Comparison of ENCODE assay signal across 8 cellular contexts in the genomic region with DNA sequence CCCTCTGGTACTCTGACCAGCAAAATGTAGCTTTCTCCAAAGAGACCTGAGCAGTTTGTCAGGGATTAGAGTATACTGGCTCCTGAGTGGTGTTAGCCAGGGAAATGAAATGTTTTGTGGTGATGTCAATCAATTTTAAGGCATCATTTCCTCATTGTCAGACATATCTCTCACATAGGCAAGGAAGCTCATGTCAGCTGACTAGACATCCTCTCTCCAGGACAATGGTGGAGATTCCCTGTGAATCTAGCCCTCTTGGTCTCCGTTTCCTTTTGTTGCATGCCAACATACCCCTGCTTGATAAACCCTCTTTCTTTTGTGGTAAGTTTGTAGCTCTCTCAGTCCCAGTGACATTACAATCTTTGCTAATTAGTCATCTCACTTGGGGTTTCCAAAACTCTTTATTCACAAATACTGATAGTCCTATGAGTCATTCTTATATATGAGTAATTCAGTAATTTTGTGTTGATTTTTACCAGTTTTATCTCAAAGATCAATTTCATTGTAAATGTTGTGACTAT.
DNase-seq lines count a peak whose midpoint lies in the region; ATAC-seq, FAIRE-seq and TF ChIP-seq lines count a peak whose summit lies in the region.

No MANE protein-coding gene starts in this region.

- peak; percentile 93 for DNase-seq in IMR-90
- peak; percentile 93 for DNase-seq in endothelial cell of umbilical vein (ENCODE audit: low read depth, low spot score)
- DNase-seq in aorta: no peak
- no peak for DNase-seq in Right ventricle myocardium superior
- no peak for DNase-seq in adrenal gland
- DNase-seq in thyroid gland: no peak

- H3K4ac ChIP-seq in IMR-90 (ENCODE audit: low read depth, low read length): peak overlapping the region; percentile 27

- peak overlapping the region; percentile 7; the same call in 1 of the 2 replicates for H4K91ac ChIP-seq in IMR-90 (ENCODE audit: insufficient read depth, low read depth, low read length)

- no peaks in the 10 kb centered on the region for H3K79me2 ChIP-seq in endothelial cell of umbilical vein (ENCODE audit: control insufficient read depth, insufficient read depth, low read length)

- H3K9me1 ChIP-seq in IMR-90 (ENCODE audit: insufficient read depth, low read length) (no peaks in the 10 kb centered on the region), endothelial cell of umbilical vein (replicated peaks; ENCODE audit: control insufficient read depth, extremely low read depth, insufficient read depth, low read length) (no peaks in the 10 kb centered on the region)

- H3K27ac ChIP-seq in IMR-90 (ENCODE audit: insufficient read depth, low read length) (0 out of 2 replicates have a peak overlapping the region, but pooled peaks have one; percentile 7), endothelial cell of umbilical vein (ENCODE audit: insufficient read depth, low read depth, low read length) (peak overlapping the region; percentile 92), aorta (ENCODE audit: low read depth in 1 of 2, low read length in 2 of 2) (no peak overlapping the region), adrenal gland (no peak overlapping the region), thyroid gland (no peak overlapping the region)

- TF ChIP-seq RAD21 in IMR-90 (IDR thresholded peaks at IDR 0.05; ENCODE audit: low read length): no peak

- H3K27me3 ChIP-seq in IMR-90 (ENCODE audit: control insufficient read depth, insufficient read depth, low read length) (no peaks in the 10 kb centered on the region), endothelial cell of umbilical vein (ENCODE audit: control insufficient read depth in 2 of 2, insufficient read depth in 2 of 2, low read length in 2 of 2) (no peaks in the 10 kb centered on the region), aorta (ENCODE audit: control insufficient read depth in 1 of 2, insufficient read depth in 2 of 2, low read length in 1 of 2) (no peaks in the 10 kb centered on the region), adrenal gland (no peaks in the 10 kb centered on the region), thyroid gland (no peaks in the 10 kb centered on the region)

- H2BK15ac ChIP-seq in IMR-90 (ENCODE audit: low read depth, low read length): peak overlapping the region; percentile 31

- peak overlapping the region; percentile 63 for H2BK20ac ChIP-seq in IMR-90 (ENCODE audit: low read depth, low read length)

- dilution Hi-C loops in IMR-90 (cut with HindIII; ENCODE audit: low sequenced_read_pairs, unreplicated experiment) (no loop called here), endothelial cell of umbilical vein (cut with MboI; ENCODE audit: extremely low pct_ligation_motif_present, low sequenced_read_pairs) (no loop called here)

- peak overlapping the region; percentile 36; the same call in 1 of the 2 replicates for H4K5ac ChIP-seq in IMR-90 (ENCODE audit: low read depth, low read length)

- no peaks in the 10 kb centered on the region for H4K20me1 ChIP-seq in IMR-90 (ENCODE audit: insufficient read depth, low read length)
- no peaks in the 10 kb centered on the region for H4K20me1 ChIP-seq in endothelial cell of umbilical vein (replicated peaks; ENCODE audit: control insufficient read depth, extremely low read depth, insufficient read depth, low read length)

- H3K4me2 ChIP-seq in IMR-90 (ENCODE audit: low read depth, low read length) (peak overlapping the region; percentile 62; the same call in 1 of the 2 replicates), endothelial cell of umbilical vein (ENCODE audit: insufficient read depth, low read length) (peak overlapping the region; percentile 29)

- peak overlapping the region; percentile 3 to 77; a peak in 3 of 4 replicates for H4K8ac ChIP-seq in IMR-90 (ENCODE audit: low read depth in 2 of 2, low read length in 2 of 2)

- intact Hi-C loops in IMR-90 (cut with micrococcal nuclease) (no loop called here), endothelial cell of umbilical vein (cut with micrococcal nuclease) (loop anchor here (1.0 to 10.0 kb wide), 4 partner anchors 40 to 321 kb away; a partner anchor contains a TSS), aorta (cut with DNase I) (no loop called here), Right ventricle myocardium superior (cut with DNase I) (no loop called here), adrenal gland (cut with DNase I) (no loop called here), thyroid gland (cut with DNase I) (no loop called here)

- no peak overlapping the region for H3K4me3 ChIP-seq in IMR-90 (ENCODE audit: insufficient read depth, low read depth, low read length)
- no peak overlapping the region for H3K4me3 ChIP-seq in endothelial cell of umbilical vein (replicated peaks in 1 of 3; ENCODE audit: insufficient read depth in 1 of 3, low read depth in 1 of 3, low read length in 3 of 3)
- H3K4me3 ChIP-seq in aorta (ENCODE audit: low read length in 2 of 2): no peak overlapping the region
- H3K4me3 ChIP-seq in adrenal gland: no peak overlapping the region
- no peak overlapping the region for H3K4me3 ChIP-seq in thyroid gland (replicated peaks in 1 of 3)

- FAIRE-seq in endothelial cell of umbilical vein (lab: Jason Lieb, UNC): peak; percentile 74

- peak overlapping the region; percentile 74 for H2BK120ac ChIP-seq in IMR-90 (ENCODE audit: low read depth, low read length)

- H3K36me3 ChIP-seq in IMR-90 (ENCODE audit: control insufficient read depth, insufficient read depth, low read length): no peaks in the 10 kb centered on the region
- no peaks in the 10 kb centered on the region for H3K36me3 ChIP-seq in endothelial cell of umbilical vein (ENCODE audit: control insufficient read depth in 2 of 2, extremely low read depth in 1 of 2, insufficient read depth in 2 of 2, low read length in 2 of 2)
- H3K36me3 ChIP-seq in aorta (ENCODE audit: control insufficient read depth in 1 of 2, insufficient read depth in 2 of 2, low read length in 1 of 2): no peaks in the 10 kb centered on the region
- H3K36me3 ChIP-seq in adrenal gland (replicated peaks in 1 of 2): no peaks in the 10 kb centered on the region
- no peaks in the 10 kb centered on the region for H3K36me3 ChIP-seq in thyroid gland

- WGBS in IMR-90 (ENCODE audit: extremely low coverage in 2 of 2, insufficient read length in 1 of 2), 2 experiments: no CpG with 5 or more reads among the region's 1 CpG
- 57 to 64% methylated on average over 1 of the region's 1 CpG for WGBS in aorta, 2 donors
- WGBS in adrenal gland, 4 donors: 50 to 63% (median 59%) methylated on average over 1 of the region's 1 CpG
- WGBS in thyroid gland, 2 donors: 50 to 68% methylated on average over 1 of the region's 1 CpG

- H3K23ac ChIP-seq in IMR-90 (ENCODE audit: low read depth, low read length): peak overlapping the region; percentile 55

- H2AK9ac ChIP-seq in IMR-90 (replicated peaks; ENCODE audit: low read depth, low read length, poor library complexity): no peak overlapping the region

- peak; percentile 82 for ATAC-seq in GM18499 (IDR thresholded peaks at IDR 0.05; ENCODE audit: insufficient read depth, unreplicated experiment)
- ATAC-seq in GM21786 (IDR thresholded peaks at IDR 0.05; ENCODE audit: unreplicated experiment): peak; percentile 67
- ATAC-seq in IMR-90 (ENCODE audit: low read depth): peak; percentile 93
- no peak for ATAC-seq in aorta (ENCODE audit: low FRiP score)
- no peak for ATAC-seq in Right ventricle myocardium superior (ENCODE audit: poor library complexity)

- H3K56ac ChIP-seq in IMR-90 (ENCODE audit: extremely low read depth, insufficient read depth, low read length): peak overlapping the region; percentile 74

- TF ChIP-seq CTCF in IMR-90 (conservative IDR thresholded peaks at IDR 0.05; ENCODE audit: low read depth, low read length) (no peak), endothelial cell of umbilical vein (IDR thresholded peaks at IDR 0.05; ENCODE audit: extremely low read depth in 1 of 2, insufficient read depth in 1 of 2, low read depth in 1 of 2, low read length in 2 of 2) (no peak), adrenal gland (IDR thresholded peaks at IDR 0.05) (no peak), thyroid gland (IDR thresholded peaks at IDR 0.05) (no peak)

- H3K9me3 ChIP-seq in IMR-90 (ENCODE audit: control insufficient read depth, insufficient read depth, low read length) (no peaks in the 10 kb centered on the region), endothelial cell of umbilical vein (replicated peaks; ENCODE audit: control insufficient read depth, insufficient read depth, low read length) (no peaks in the 10 kb centered on the region), aorta (ENCODE audit: control insufficient read depth, low read length) (no peaks in the 10 kb centered on the region), adrenal gland (replicated peaks in 1 of 3) (no peaks in the 10 kb centered on the region), thyroid gland (no peaks in the 10 kb centered on the region)

- H2AFZ ChIP-seq in IMR-90 (replicated peaks; ENCODE audit: low read length, poor library complexity): peak overlapping the region; percentile 6
- peak overlapping the region; percentile 5 for H2AFZ ChIP-seq in endothelial cell of umbilical vein (ENCODE audit: low read depth, low read length)

- in situ Hi-C loops in IMR-90 (cut with MboI; ENCODE audit: low sequenced_read_pairs): no loop called here

- H3K18ac ChIP-seq in IMR-90 (ENCODE audit: low read depth, low read length): peak overlapping the region; percentile 36; the same call in 1 of the 2 replicates

- TF ChIP-seq POLR2A in IMR-90 (IDR thresholded peaks at IDR 0.05; ENCODE audit: low read depth, low read length) (no peak), endothelial cell of umbilical vein (IDR thresholded peaks at IDR 0.05; ENCODE audit: low read depth, low read length) (peak; percentile 15), adrenal gland (IDR thresholded peaks at IDR 0.05) (no peak), thyroid gland (IDR thresholded peaks at IDR 0.05) (no peak)

- no peak overlapping the region; the same call in 1 of the 2 replicates for H2AK5ac ChIP-seq in IMR-90 (ENCODE audit: low read depth, low read length)

- CTCF ChIA-PET in IMR-90 (lab: Yijun Ruan, JAX): no interaction called here
- CTCF ChIA-PET in endothelial cell of umbilical vein (lab: Charles Lee): interaction anchor here (1.0 to 1.9 kb wide), 10 partner anchors 9 to 919 kb away, joined by 3 to 7 read pairs (median 5); a partner anchor contains a TSS

- H3K4me1 ChIP-seq in IMR-90 (ENCODE audit: control insufficient read depth, insufficient read depth, low read length) (peaks cover 4% of the 10 kb centered on the region), endothelial cell of umbilical vein (ENCODE audit: control insufficient read depth, extremely low read depth, insufficient read depth, low read length) (peaks cover 23% of the 10 kb centered on the region), aorta (ENCODE audit: control insufficient read depth in 1 of 2, insufficient read depth in 2 of 2, low read length in 2 of 2) (no peaks in the 10 kb centered on the region), adrenal gland (replicated peaks in 1 of 2) (no peaks in the 10 kb centered on the region), thyroid gland (no peaks in the 10 kb centered on the region)

- H2BK5ac ChIP-seq in IMR-90 (ENCODE audit: low read depth, low read length, poor library complexity, severe bottlenecking): peak overlapping the region; percentile 63

- POLR2A ChIA-PET in IMR-90 (lab: Charles Lee; ENCODE audit: unreplicated experiment): no interaction called here
- POLR2A ChIA-PET in endothelial cell of umbilical vein (lab: Charles Lee): interaction anchor here (1.0 to 1.3 kb wide), 2 partner anchors 18 to 135 kb away, joined by 3 to 5 read pairs; a partner anchor contains a TSS

- no peaks in the 10 kb centered on the region for H3K79me1 ChIP-seq in IMR-90 (ENCODE audit: low read depth in 1 of 2, low read length in 2 of 2)

- BruUV-seq in IMR-90 (replicated peaks; lab: Mats Ljungman, UMichigan): no TSS peak
- no TSS peak for BruUV-seq in endothelial cell of umbilical vein (replicated peaks; lab: Mats Ljungman, UMichigan)

- H3K9ac ChIP-seq in IMR-90 (ENCODE audit: low read depth, low read length) (no peak overlapping the region), endothelial cell of umbilical vein (replicated peaks; ENCODE audit: extremely low read depth, insufficient read depth, low read length) (peak overlapping the region; percentile 72)

- peak overlapping the region; percentile 32 for H3K14ac ChIP-seq in IMR-90 (replicated peaks; ENCODE audit: low read depth, low read length)

Comparison
In these comparisons a context has a peak if more than half of its experiments do, and no peak if none do; other contexts are left out.
1. ATAC-seq: peak in GM18499 (single experiment), GM21786 (single experiment) and IMR-90 (single experiment); none in aorta (single experiment) and Right ventricle myocardium superior (single experiment).
2. DNase-seq: peak in IMR-90 (single experiment) and endothelial cell of umbilical vein (single experiment); none in aorta (0 of 2), Right ventricle myocardium superior (single experiment), adrenal gland (0 of 7) and thyroid gland (0 of 2).
3. H3K27ac ChIP-seq: peak in IMR-90 (single experiment) and endothelial cell of umbilical vein (single experiment); none in aorta (0 of 2), adrenal gland (0 of 5) and thyroid gland (0 of 3).